33 cellular contexts compared by ENCODE assay signal in genomic region chr11:8803973-8804372, GRCh38.
A peak's percentile ranks its signal among the peaks of the same experiment; 100 is the strongest.
DNase-seq lines count a peak whose midpoint lies in the region; ATAC-seq, FAIRE-seq and TF ChIP-seq lines count a peak whose summit lies in the region.
"Had no signal": no experiment of that assay in that cellular context is flagged by ENCODE, and none has a peak within 500 bp of the region (broad histone marks: within the 10 kb centered on the region; RNA-seq: fewer than 3 reads in every experiment).

No MANE protein-coding gene starts in this region.

- H3K36me3 ChIP-seq in left ventricle myocardium inferior (no peaks in the 10 kb centered on the region), upper lobe of left lung (peaks cover 0 to 6% (median under 1%) of the 10 kb centered on the region in 4 donors)
- H3K36me3 ChIP-seq: gastrocnemius medialis had no signal

- peaks cover 64% of the 10 kb centered on the region for H3K4me1 Mint-ChIP-seq in nephron
- H3K4me1 Mint-ChIP-seq in stimulated activated naive CD8-positive, alpha-beta T cell treated with anti-CD3 and anti-CD28 coated beads, Interleukin-15, amount 100 ng/mL, for 72 hours, result no peaks in the 10 kb centered on the region
- H3K4me1 Mint-ChIP-seq: IgD-negative memory B cell, memory B cell had no signal

- no peak overlapping the region for H3K4me3 Mint-ChIP-seq in nephron
- H3K4me3 Mint-ChIP-seq in stimulated activated naive CD8-positive, alpha-beta T cell treated with anti-CD3 and anti-CD28 coated beads, Interleukin-15, amount 100 ng/mL, for 72 hours, result no peak overlapping the region
- H3K4me3 Mint-ChIP-seq: activated T-helper 1 cell treated with anti-CD3 and anti-CD28 coated beads, Interleukin-12 subunit alpha, Interleukin-12 subunit beta, Interleukin-2, Interleukin-4 antibody, amounts not matched to agents 30 ng/mL and 10 ng/mL and 1 ng/mL, durations not matched to agents 14 hours and 24 hours and 36 hours; memory B cell had no signal

- no peak for TF ChIP-seq CTCF in left ventricle myocardium inferior (IDR thresholded peaks at IDR 0.05; ENCODE audit: borderline replicate concordance)
- no peak for TF ChIP-seq CTCF in nephron (IDR thresholded peaks at IDR 0.05; ENCODE audit: unreplicated experiment in 3 of 3)
- no peak for TF ChIP-seq CTCF in upper lobe of left lung (IDR thresholded peaks at IDR 0.05)

- intact Hi-C loops in Right ventricle myocardium superior (cut with DNase I), result no loop called here
- intact Hi-C loops in cardiac septum (cut with DNase I), result loop anchor here (10.0 kb wide), 1 partner anchor 199 kb away; no protein-coding TSS in a partner anchor
- intact Hi-C loops in left ventricle myocardium inferior (cut with micrococcal nuclease), result no loop called here

- 64 to 89% methylated on average over 4 to 6 of the region's 6 CpGs for WGBS in upper lobe of left lung, 2 donors

- H3K27ac Mint-ChIP-seq in nephron, result peak overlapping the region in 2 of 3 experiments; percentile 7 to 31
- no peak overlapping the region for H3K27ac Mint-ChIP-seq in stimulated activated naive CD8-positive, alpha-beta T cell treated with anti-CD3 and anti-CD28 coated beads, Interleukin-15, amount 100 ng/mL, for 72 hours
- H3K27ac Mint-ChIP-seq: activated T-helper 1 cell treated with anti-CD3 and anti-CD28 coated beads, Interleukin-12 subunit alpha, Interleukin-12 subunit beta, Interleukin-2, Interleukin-4 antibody, amounts not matched to agents 30 ng/mL and 10 ng/mL and 1 ng/mL, durations not matched to agents 14 hours and 24 hours and 36 hours; IgD-negative memory B cell; memory B cell had no signal

- peaks cover 11% of the 10 kb centered on the region for H3K36me3 Mint-ChIP-seq in nephron (ENCODE audit: low read depth)
- H3K36me3 Mint-ChIP-seq: memory B cell had no signal

- H3K27me3 ChIP-seq in left ventricle myocardium inferior (ENCODE audit: low read depth) (no peaks in the 10 kb centered on the region), upper lobe of left lung (no peaks in the 10 kb centered on the region)
- H3K27me3 ChIP-seq: dorsolateral prefrontal cortex, gastrocnemius medialis, hepatocyte had no signal

- TF ChIP-seq POLR2A in upper lobe of left lung (IDR thresholded peaks at IDR 0.05) (no peak), GM12891 (IDR thresholded peaks at IDR 0.05; ENCODE audit: low read depth, low read length) (no peak)

- H3K4me1 ChIP-seq in left ventricle myocardium inferior, result peaks cover 98% of the 10 kb centered on the region
- H3K4me1 ChIP-seq in upper lobe of left lung, result peaks cover 53 to 67% (median 65%) of the 10 kb centered on the region in 4 donors

- ATAC-seq in Right ventricle myocardium superior (ENCODE audit: poor library complexity) (peak; percentile 24), upper lobe of left lung (ENCODE audit: low FRiP score in 2 of 2) (peak in 1 of 2 donors; percentile 62), GM19035 (IDR thresholded peaks at IDR 0.05; ENCODE audit: unreplicated experiment) (no peak)
- ATAC-seq in stimulated activated naive CD8-positive, alpha-beta T cell treated with anti-CD3 and anti-CD28 coated beads, Interleukin-15, amount 100 ng/mL, for 72 hours, result no peak
- ATAC-seq: activated CD4-positive, CD25-positive, alpha-beta regulatory T cell treated with anti-CD3 and anti-CD28 coated beads, Interleukin-2, amount 50 U/mL, for 24 hours; gastrocnemius medialis; sciatic nerve had no signal

- H3K27ac ChIP-seq in left ventricle myocardium inferior (replicated peaks) (peak overlapping the region; percentile 59), upper lobe of left lung (peak overlapping the region; percentile 47 to 72 (median 60))
- H3K27ac ChIP-seq: C4-2B, gastrocnemius medialis, hepatocyte had no signal

- FAIRE-seq in GM12891 (lab: Jason Lieb, UNC), result no peak

- no peaks in the 10 kb centered on the region for H3K27me3 Mint-ChIP-seq in nephron (ENCODE audit: low read depth)
- H3K27me3 Mint-ChIP-seq in stimulated activated naive CD8-positive, alpha-beta T cell treated with anti-CD3 and anti-CD28 coated beads, Interleukin-15, amount 100 ng/mL, for 72 hours, result no peaks in the 10 kb centered on the region
- H3K27me3 Mint-ChIP-seq: memory B cell had no signal

- no peak for TF ChIP-seq EP300 in upper lobe of left lung (IDR thresholded peaks at IDR 0.05)

- no peak for DNase-seq in Right ventricle myocardium superior
- DNase-seq in cardiac septum (ENCODE audit: low spot score), result no peak
- DNase-seq in left ventricle myocardium inferior, result no peak
- peak in 1 of 2 donors; percentile 77 for DNase-seq in upper lobe of left lung
- DNase-seq in GM12891 (ENCODE audit: insufficient read length, low spot score), result no peak
- no peak for DNase-seq in stimulated activated naive CD8-positive, alpha-beta T cell treated with anti-CD3 and anti-CD28 coated beads, Interleukin-15, amount 100 ng/mL, for 72 hours
- DNase-seq: 8988T; activated CD4-positive, alpha-beta T cell treated with anti-CD3 and anti-CD28 coated beads, Interleukin-2, amount 50 U/mL, for 48 hours; activated CD8-positive, alpha-beta memory T cell treated with anti-CD3 and anti-CD28 coated beads, Interleukin-2, amount 50 U/mL, for 4 hours; activated naive CD4-positive, alpha-beta T cell treated with Interleukin-2 at 50 U/mL for 16 hours; Calu3; DMS79 treated with DMSO at 0.1 percent for 48 hours; dorsolateral prefrontal cortex; gastrocnemius medialis; GF-D8; GOT3; kidney glomerular epithelial cell; NCI-H1105 treated with DMSO at 0.1 percent for 48 hours; NCI-H2029; NCI-H524 treated with DMSO at 0.1 percent for 48 hours; OCI-M1; posterior cingulate gyrus; stimulated activated CD4-positive, alpha-beta T cell treated with anti-CD3 and anti-CD28 coated beads, Interleukin-4, amount 100 ng/mL, for 1 hour; T-helper 2 cell had no signal

- H3K9me3 ChIP-seq in left ventricle myocardium inferior (replicated peaks), result no peaks in the 10 kb centered on the region
- no peaks in the 10 kb centered on the region for H3K9me3 ChIP-seq in upper lobe of left lung
- H3K9me3 ChIP-seq: gastrocnemius medialis had no signal

- H3K9me3 Mint-ChIP-seq in nephron, result no peaks in the 10 kb centered on the region
- no peaks in the 10 kb centered on the region for H3K9me3 Mint-ChIP-seq in stimulated activated naive CD8-positive, alpha-beta T cell treated with anti-CD3 and anti-CD28 coated beads, Interleukin-15, amount 100 ng/mL, for 72 hours
- H3K9me3 Mint-ChIP-seq: activated T-helper 1 cell treated with anti-CD3 and anti-CD28 coated beads, Interleukin-12 subunit alpha, Interleukin-12 subunit beta, Interleukin-2, Interleukin-4 antibody, amounts not matched to agents 30 ng/mL and 10 ng/mL and 1 ng/mL, durations not matched to agents 14 hours and 24 hours and 36 hours; IgD-negative memory B cell; memory B cell had no signal

- H3K4me3 ChIP-seq in left ventricle myocardium inferior, result no peak overlapping the region
- no peak overlapping the region for H3K4me3 ChIP-seq in upper lobe of left lung
- H3K4me3 ChIP-seq: dorsolateral prefrontal cortex, gastrocnemius medialis, hepatocyte had no signal

TF ChIP-seq in GM12891, 5 proteins besides CTCF, POLR2A, EP300 and RAD21:
- TF ChIP-seq POLR2AphosphoS5 (IDR thresholded peaks at IDR 0.05; ENCODE audit: low read depth, low read length) (no peak), SPI1 (IDR thresholded peaks at IDR 0.05; ENCODE audit: low read depth, low read length) (no peak), PAX5 (IDR thresholded peaks at IDR 0.05; ENCODE audit: insufficient read depth, low read length, severe bottlenecking) (no peak), POU2F2 (IDR thresholded peaks at IDR 0.05; ENCODE audit: low read depth, low read length) (no peak), TAF1 (IDR thresholded peaks at IDR 0.05; ENCODE audit: low read depth, low read length) (no peak)

Comparison
In these comparisons a context has a peak if more than half of its experiments do, and no peak if none do; other contexts are left out.
1. H3K27ac Mint-ChIP-seq: peak in nephron (2 of 3); none in stimulated activated naive CD8-positive, alpha-beta T cell treated with anti-CD3 and anti-CD28 coated beads, Interleukin-15, amount 100 ng/mL, for 72 hours (0 of 2).